In the genomic region with DNA sequence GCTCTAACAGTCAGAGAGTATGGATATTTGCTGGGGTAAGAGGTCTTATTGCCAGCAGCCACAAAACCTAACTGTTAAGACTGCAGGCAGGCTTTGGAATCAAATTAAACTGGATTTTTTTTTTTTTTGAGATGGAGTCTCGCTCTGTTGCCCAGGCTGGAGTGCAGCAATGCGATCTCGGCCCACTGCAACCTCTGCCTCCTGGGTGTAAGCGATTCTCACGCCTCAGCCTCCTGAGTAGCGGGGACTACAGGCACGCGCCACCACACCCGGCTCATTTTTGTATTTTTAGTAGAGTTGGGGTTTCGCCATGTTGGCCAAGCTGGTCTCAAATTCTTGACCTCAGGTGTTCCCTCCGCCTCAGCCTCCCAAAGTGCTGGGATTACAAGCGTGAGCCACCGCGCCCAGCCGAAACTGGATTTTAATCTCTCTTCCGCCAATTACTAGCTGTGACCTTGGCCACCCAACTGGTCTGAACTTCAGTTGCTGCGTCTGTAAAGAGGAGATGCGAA, we compare ENCODE assay signal across 8 cellular contexts. TPM values are rescaled to one million over a fixed set of nuclear protein-coding genes. Genes with fewer than 3 reads are reported as not detected.
DNase-seq lines count a peak whose midpoint lies in the region; ATAC-seq, FAIRE-seq and TF ChIP-seq lines count a peak whose summit lies in the region.

No MANE protein-coding gene starts in this region.

- peaks cover 53% of the 10 kb centered on the region for H3K4me1 Mint-ChIP-seq in activated T-cell treated with anti-CD3 and anti-CD28 coated beads, Interleukin-2, amount 50 U/mL, for 4 hours (ENCODE audit: low read depth)
- H3K4me1 Mint-ChIP-seq in astrocyte (ENCODE audit: low read depth, unreplicated experiment): peaks cover 9% of the 10 kb centered on the region

- peak overlapping the region; percentile 87 for H3K9ac ChIP-seq in astrocyte (ENCODE audit: low read length)

- H3K27ac ChIP-seq in astrocyte (ENCODE audit: low read depth, low read length) (no peak overlapping the region), right lobe of liver (peak overlapping the region in 2 of 3 donors; percentile 41 to 72), tibial nerve (peak overlapping the region in 2 of 4 donors; percentile 72 to 87), caudate nucleus (ENCODE audit: low read depth, low read length) (no peak overlapping the region)

- no peaks in the 10 kb centered on the region for H3K9me3 Mint-ChIP-seq in activated T-cell treated with anti-CD3 and anti-CD28 coated beads, Interleukin-2, amount 50 U/mL, for 4 hours
- no peaks in the 10 kb centered on the region for H3K9me3 Mint-ChIP-seq in astrocyte (ENCODE audit: unreplicated experiment)

- WGBS in right lobe of liver (ENCODE audit: insufficient coverage, low coverage, low lambda C conversion rate, missing lambda C conversion rate): 67% methylated on average over 18 of the region's 18 CpGs
- WGBS in tibial nerve, 2 donors: 73 to 74% methylated on average over 18 of the region's 18 CpGs

- no peaks in the 10 kb centered on the region for H3K27me3 Mint-ChIP-seq in activated T-cell treated with anti-CD3 and anti-CD28 coated beads, Interleukin-2, amount 50 U/mL, for 4 hours (ENCODE audit: low read depth)
- no peaks in the 10 kb centered on the region for H3K27me3 Mint-ChIP-seq in astrocyte (ENCODE audit: low read depth, unreplicated experiment)

- no peak for FAIRE-seq in astrocyte (lab: Jason Lieb, UNC)

- TF ChIP-seq CTCF in astrocyte (IDR thresholded peaks at IDR 0.05; ENCODE audit: insufficient read depth, low read depth, low read length) (no peak), right lobe of liver (IDR thresholded peaks at IDR 0.05) (no peak), tibial nerve (IDR thresholded peaks at IDR 0.05) (no peak)

- H3K36me3 Mint-ChIP-seq in activated T-cell treated with anti-CD3 and anti-CD28 coated beads, Interleukin-2, amount 50 U/mL, for 4 hours (ENCODE audit: insufficient read depth): peaks cover 13% of the 10 kb centered on the region
- H3K36me3 Mint-ChIP-seq in astrocyte (ENCODE audit: low read depth, unreplicated experiment): peaks cover 21% of the 10 kb centered on the region

- TF ChIP-seq POLR2A in right lobe of liver (IDR thresholded peaks at IDR 0.05) (no peak), tibial nerve (IDR thresholded peaks at IDR 0.05) (no peak)

- peak overlapping the region; percentile 88 for H3K4me2 ChIP-seq in astrocyte (ENCODE audit: low read length)

- H3K4me3 ChIP-seq in astrocyte (ENCODE audit: insufficient read depth, low read depth, low read length) (peak overlapping the region; percentile 92), right lobe of liver (peak overlapping the region; percentile 86 to 94 (median 87)), tibial nerve (peak overlapping the region; percentile 73 to 86 (median 74))

- no peak for ATAC-seq in activated T-cell treated with anti-CD3 and anti-CD28 coated beads, Interleukin-2, amount 50 U/mL, for 4 hours
- ATAC-seq in right lobe of liver (no peak), GM18909 (IDR thresholded peaks at IDR 0.05; ENCODE audit: poor library complexity, unreplicated experiment) (no peak)

- H3K27ac Mint-ChIP-seq in astrocyte (ENCODE audit: unreplicated experiment): peak overlapping the region; percentile 90

- intact Hi-C loops in right lobe of liver (cut with DNase I): no loop called here

- no peaks in the 10 kb centered on the region for H4K20me1 ChIP-seq in astrocyte (ENCODE audit: insufficient read depth, low read length)

- H3K4me1 ChIP-seq in astrocyte (ENCODE audit: insufficient read depth, low read length) (peaks cover 11% of the 10 kb centered on the region), right lobe of liver (peaks cover 0 to 21% (median 6%) of the 10 kb centered on the region in 4 donors), tibial nerve (peaks cover 0 to 29% (median 19%) of the 10 kb centered on the region in 4 donors)

- H3K79me2 ChIP-seq in astrocyte (ENCODE audit: insufficient read depth, low read length): peaks cover 26% of the 10 kb centered on the region

- peak overlapping the region; percentile 100 for H3K4me3 Mint-ChIP-seq in activated T-cell treated with anti-CD3 and anti-CD28 coated beads, Interleukin-2, amount 50 U/mL, for 4 hours
- peak overlapping the region; percentile 98 for H3K4me3 Mint-ChIP-seq in astrocyte (ENCODE audit: unreplicated experiment)

- H3K27me3 ChIP-seq in astrocyte (ENCODE audit: insufficient read depth, low read length) (no peaks in the 10 kb centered on the region), right lobe of liver (no peaks in the 10 kb centered on the region), tibial nerve (no peaks in the 10 kb centered on the region)

- TF ChIP-seq EP300 in tibial nerve (IDR thresholded peaks at IDR 0.05): no peak

- H3K36me3 ChIP-seq in astrocyte (ENCODE audit: insufficient read depth, low read length) (peaks cover 18% of the 10 kb centered on the region), right lobe of liver (peaks cover 7 to 28% (median 11%) of the 10 kb centered on the region in 4 donors), tibial nerve (peaks cover 0 to 40% (median 14%) of the 10 kb centered on the region in 3 donors)

- DNase-seq in activated T-cell treated with anti-CD3 and anti-CD28 coated beads, Interleukin-2, amount 50 U/mL, for 4 hours: no peak
- no peak for DNase-seq in activated T-cell treated with anti-CD3 and anti-CD28 coated beads, Interleukin-2, amount 50 U/mL, for 48 hours
- DNase-seq in astrocyte (ENCODE audit: low read depth) (no peak), right lobe of liver (no peak), tibial nerve (ENCODE audit: low spot score in 2 of 2) (no peak), caudate nucleus (lab: John Stamatoyannopoulos, UW) (no peak), EL (no peak)

- no peaks in the 10 kb centered on the region for H3K9me3 ChIP-seq in astrocyte (ENCODE audit: insufficient read depth, low read depth, low read length)
- no peaks in the 10 kb centered on the region for H3K9me3 ChIP-seq in right lobe of liver
- H3K9me3 ChIP-seq in tibial nerve: no peaks in the 10 kb centered on the region

- H2AFZ ChIP-seq in astrocyte (ENCODE audit: low read depth, low read length): no peak overlapping the region

RNA-seq across cellular contexts. Expression of a gene that starts 0.9 kb away (rescaled TPM):
- 10 to 100 TPM; 56.6 to 62.1 (median 58.6) TPM for total RNA-seq in activated T-cell treated with anti-CD3 and anti-CD28 coated beads, Interleukin-2, amount 50 U/mL, for 4 hours
- 29.8 and 33.2 TPM in 2 replicates for total RNA-seq in astrocyte
- total RNA-seq in right lobe of liver: 10 to 100 TPM; 14.4 to 26.1 (median 16.3) TPM
- total RNA-seq in tibial nerve: 10 to 100 TPM; 23.4 to 33.4 (median 29.9) TPM

RNA-seq across cellular contexts. Expression of a gene that starts 1.0 kb away (rescaled TPM):
- total RNA-seq in activated T-cell treated with anti-CD3 and anti-CD28 coated beads, Interleukin-2, amount 50 U/mL, for 4 hours: under 1 TPM; 0.27 to 0.63 (median 0.29) TPM
- total RNA-seq in astrocyte: 0.30 and 0.62 TPM in 2 replicates
- under 1 TPM; 0.12 to 0.44 (median 0.35) TPM for total RNA-seq in right lobe of liver
- total RNA-seq in tibial nerve: under 1 TPM in 1 of 4 donors, not detected in 3; 0.60 TPM

RNA-seq across cellular contexts. Expression of a gene that starts 8.9 kb away (rescaled TPM):
- total RNA-seq in activated T-cell treated with anti-CD3 and anti-CD28 coated beads, Interleukin-2, amount 50 U/mL, for 4 hours: 1 to 10 TPM; 8.1 to 9.3 (median 9.0) TPM
- 20.7 and 21.4 TPM in 2 replicates for total RNA-seq in astrocyte
- 1 to 10 TPM in 5 of 6 experiments, under 1 TPM in 1; 0.62 to 2.2 (median 1.4) TPM for total RNA-seq in right lobe of liver
- 10 to 100 TPM in 2 of 4 donors, 1 to 10 TPM in 2; 8.6 to 19.5 (median 11.2) TPM for total RNA-seq in tibial nerve

RNA-seq across cellular contexts. Expression of a gene that starts 10.6 kb away (rescaled TPM):
- 10 to 100 TPM; 13.9 to 15.6 (median 14.5) TPM for total RNA-seq in activated T-cell treated with anti-CD3 and anti-CD28 coated beads, Interleukin-2, amount 50 U/mL, for 4 hours
- total RNA-seq in astrocyte: 17.5 and 19.4 TPM in 2 replicates
- total RNA-seq in right lobe of liver: 10 to 100 TPM; 18.1 to 25.7 (median 19.6) TPM
- total RNA-seq in tibial nerve: 10 to 100 TPM; 49.8 to 68.6 (median 56.6) TPM

RNA-seq across cellular contexts. Expression of a gene that starts 20.5 kb away (rescaled TPM):
- total RNA-seq in activated T-cell treated with anti-CD3 and anti-CD28 coated beads, Interleukin-2, amount 50 U/mL, for 4 hours: under 1 TPM; 0.05 to 0.08 (median 0.05) TPM
- total RNA-seq in astrocyte: 1.3 and 1.6 TPM in 2 replicates
- under 1 TPM in 3 of 6 experiments, not detected in 3; 0.09 to 0.12 (median 0.11) TPM for total RNA-seq in right lobe of liver
- 1 to 10 TPM in 1 of 4 donors, under 1 TPM in 3; 0.30 to 1.3 (median 0.71) TPM for total RNA-seq in tibial nerve

Comparison
In these comparisons a context has a peak if more than half of its experiments do, and no peak if none do; other contexts are left out.
1. H3K27ac ChIP-seq: peak in right lobe of liver (2 of 3); none in astrocyte (single experiment) and caudate nucleus (single experiment).
2. Peak in every context shown above with its lines, with median percentiles within 50 percentile points of each other: H3K4me3 ChIP-seq.